10 cellular contexts compared by ENCODE assay signal in genomic region chr17:32491371-32492280, GRCh38. TPM values are rescaled to one million over a fixed set of nuclear protein-coding genes. Genes with fewer than 3 reads are reported as not detected.
A peak's percentile ranks its signal among the peaks of the same experiment; 100 is the strongest.
DNase-seq lines count a peak whose midpoint lies in the region; ATAC-seq and TF ChIP-seq lines count a peak whose summit lies in the region.
"Had no signal": no experiment of that assay in that cellular context is flagged by ENCODE, and none has a peak within 500 bp of the region (broad histone marks: within the 10 kb centered on the region; RNA-seq: fewer than 3 reads in every experiment).

No MANE protein-coding gene starts in this region.

- POLR2A ChIA-PET in SK-N-SH (lab: Yijun Ruan, JAX), result no interaction called here

- H3F3A ChIP-seq in SK-N-SH (replicated peaks; ENCODE audit: insufficient read depth), result no peaks in the 10 kb centered on the region

- peak overlapping the region; percentile 93 to 100 (median 96) for H3K4me3 Mint-ChIP-seq in brain

- no peak overlapping the region for H2AFZ ChIP-seq in SK-N-SH (ENCODE audit: low read depth)
- H2AFZ ChIP-seq: parathyroid adenoma had no signal

- H3K27ac ChIP-seq in SK-N-SH (ENCODE audit: low read depth in 2 of 2, low read length in 1 of 2), result no peak overlapping the region
- H3K27ac ChIP-seq: parathyroid adenoma had no signal

- no peak overlapping the region for H3K4me3 ChIP-seq in SK-N-SH (ENCODE audit: low read depth in 2 of 2, low read length in 1 of 2)

- CTCF ChIA-PET in SK-N-SH (lab: Yijun Ruan, JAX), result interaction anchor here (0.8 to 11.0 kb wide), 7 partner anchors 19 to 385 kb away, joined by 3 to 102 read pairs (median 4); partner anchors contain the start of gene MYO1D

- H3K27me3 Mint-ChIP-seq in brain, result peaks cover 5% of the 10 kb centered on the region

- TF ChIP-seq EP300 in SK-N-SH (IDR thresholded peaks at IDR 0.05; ENCODE audit: borderline replicate concordance in 1 of 2, low read depth in 1 of 2, low read length in 1 of 2), result no peak

- H4K20me1 ChIP-seq in SK-N-SH (ENCODE audit: insufficient read depth), result peaks cover 10% of the 10 kb centered on the region; the same call in 1 of the 2 replicates

- peaks cover 85% of the 10 kb centered on the region for H3K4me1 Mint-ChIP-seq in brain

- no peaks in the 10 kb centered on the region for H3K9me3 ChIP-seq in SK-N-SH

- no peaks in the 10 kb centered on the region for H3K9me2 ChIP-seq in SK-N-SH

- TF ChIP-seq CTCF in SK-N-SH (IDR thresholded peaks at IDR 0.05) (no peak), brain (conservative IDR thresholded peaks at IDR 0.05) (no peak)

- no peak overlapping the region for H3K4me2 ChIP-seq in SK-N-SH

- peak; percentile 47 for DNase-seq in SK-N-SH
- DNase-seq in NCI-H82 (lab: John Stamatoyannopoulos, UW), result peak; percentile 98
- peak; percentile 35 for DNase-seq in stimulated activated CD4-positive, alpha-beta T cell treated with anti-CD3 and anti-CD28 coated beads, Interleukin-4, amount 100 ng/mL, for 24 hours
- no peak for DNase-seq in NCI-H345 treated with DMSO at 0.1 percent for 48 hours (lab: John Stamatoyannopoulos, UW; ENCODE audit: unreplicated experiment)
- DNase-seq in DMS114 treated with DMSO at 0.1 percent for 48 hours (lab: John Stamatoyannopoulos, UW; ENCODE audit: unreplicated experiment), result no peak
- DNase-seq: NCI-H526 treated with DMSO at 0.1 percent for 48 hours had no signal

- ATAC-seq in SK-N-SH treated with all-trans-retinoic acid at 6 μM for 48 hours (no peak), GM18511 (IDR thresholded peaks at IDR 0.05; ENCODE audit: unreplicated experiment) (no peak)

- peaks cover 0 to 59% of the 10 kb centered on the region in 2 experiments; a peak in 2 of 4 replicates for H3K4me1 ChIP-seq in SK-N-SH (ENCODE audit: control insufficient read depth in 1 of 2, insufficient read depth in 2 of 2, low read depth in 1 of 2, low read length in 1 of 2)
- H3K4me1 ChIP-seq: parathyroid adenoma had no signal

- no peak overlapping the region for H3K9ac ChIP-seq in SK-N-SH
- H3K9ac ChIP-seq: parathyroid adenoma had no signal

- H3K36me3 ChIP-seq in SK-N-SH (replicated peaks in 1 of 2; ENCODE audit: control insufficient read depth in 1 of 2, insufficient read depth in 2 of 2, low read length in 1 of 2), result peaks cover 0 to 32% of the 10 kb centered on the region in 2 experiments

- H3K27me3 ChIP-seq in SK-N-SH (ENCODE audit: insufficient read depth), result no peaks in the 10 kb centered on the region

- 93% methylated on average over 12 of the region's 21 CpGs for WGBS in SK-N-SH (ENCODE audit: low lambda C conversion rate)

- H3K36me3 Mint-ChIP-seq in brain, result peaks cover 36% of the 10 kb centered on the region

- H3K9me3 Mint-ChIP-seq in brain, result peaks cover 0 to 3% (median 0%) of the 10 kb centered on the region in 5 experiments

- H3K79me2 ChIP-seq in SK-N-SH (ENCODE audit: insufficient read depth), result no peaks in the 10 kb centered on the region
- H3K79me2 ChIP-seq: parathyroid adenoma had no signal

- no peak for TF ChIP-seq RAD21 in SK-N-SH (IDR thresholded peaks at IDR 0.05; ENCODE audit: low read length)

- H3K27ac Mint-ChIP-seq in brain, result peak overlapping the region; percentile 73 to 100 (median 99)

TF ChIP-seq in SK-N-SH, 30 proteins besides CTCF, POLR2A, EP300 and RAD21 (continues in another document):
- TF ChIP-seq NFIC (IDR thresholded peaks at IDR 0.05; ENCODE audit: borderline replicate concordance) (no peak), ZBTB33 (IDR thresholded peaks at IDR 0.05; ENCODE audit: borderline replicate concordance, low read depth) (no peak), JUND (IDR thresholded peaks at IDR 0.05) (no peak), ELF1 (IDR thresholded peaks at IDR 0.05) (no peak), TCF12 (IDR thresholded peaks at IDR 0.05) (no peak), MAX (IDR thresholded peaks at IDR 0.05; ENCODE audit: low read depth) (no peak), PBX3 (IDR thresholded peaks at IDR 0.05) (no peak), SMC3 (IDR thresholded peaks at IDR 0.05; ENCODE audit: low read depth, low read length) (no peak)

TF ChIP-seq in SK-N-SH treated with all-trans-retinoic acid at 6 μM for 48 hours, 23 proteins besides CTCF, POLR2A, EP300 and RAD21:
- TF ChIP-seq ZFP30 (CRISPR knock-in tag; IDR thresholded peaks at IDR 0.05), result no peak
- no peak for TF ChIP-seq TSHZ2 (CRISPR knock-in tag; IDR thresholded peaks at IDR 0.05)
- no peak for TF ChIP-seq RARB (CRISPR knock-in tag; IDR thresholded peaks at IDR 0.05)
- TF ChIP-seq CREB5 (CRISPR knock-in tag; IDR thresholded peaks at IDR 0.05; ENCODE audit: low read depth), result no peak
- TF ChIP-seq OSR1 (CRISPR knock-in tag; IDR thresholded peaks at IDR 0.05), result no peak
- TF ChIP-seq ZNF565 (CRISPR knock-in tag; conservative IDR thresholded peaks at IDR 0.05; ENCODE audit: low read depth), result no peak
- TF ChIP-seq PATZ1 (CRISPR knock-in tag; IDR thresholded peaks at IDR 0.05; ENCODE audit: borderline replicate concordance), result no peak
- TF ChIP-seq ZNF70 (CRISPR knock-in tag; IDR thresholded peaks at IDR 0.05), result no peak
- no peak for TF ChIP-seq ISL1 (CRISPR knock-in tag; IDR thresholded peaks at IDR 0.05)
- no peak for TF ChIP-seq CSDC2 (CRISPR knock-in tag; IDR thresholded peaks at IDR 0.05)
- TF ChIP-seq GLIS3 (CRISPR knock-in tag; IDR thresholded peaks at IDR 0.05), result no peak
- no peak for TF ChIP-seq TOX (CRISPR knock-in tag; IDR thresholded peaks at IDR 0.05; ENCODE audit: borderline replicate concordance)
- TF ChIP-seq BACH2 (CRISPR knock-in tag; IDR thresholded peaks at IDR 0.05; ENCODE audit: borderline replicate concordance), result no peak
- TF ChIP-seq SNAI2 (CRISPR knock-in tag; IDR thresholded peaks at IDR 0.05), result no peak

RNA-seq across cellular contexts. Expression of gene CDK5R1, which starts 4.8 kb away (rescaled TPM):
- 1.0 and 1.4 TPM in 2 replicates for polyA plus RNA-seq in SK-N-SH (2012; rRNA removed)
- polyA plus RNA-seq in SK-N-SH (2012; cell fraction: cytosol; rRNA removed), result 1.3 and 2.0 TPM in 2 replicates
- 2.4 and 2.9 TPM in 2 replicates for polyA plus RNA-seq in SK-N-SH (2012; cell fraction: nucleus; rRNA removed)
- 71.1 TPM for polyA plus RNA-seq in brain (ENCODE audit: insufficient read depth, low read depth, low replicate concordance)

RNA-seq across cellular contexts. Expression of gene PSMD11, which starts 47.3 kb away (rescaled TPM):
- 63.1 and 81.9 TPM in 2 replicates for polyA plus RNA-seq in SK-N-SH (2012; rRNA removed)
- 55.5 and 60.2 TPM in 2 replicates for polyA plus RNA-seq in SK-N-SH (2012; cell fraction: cytosol; rRNA removed)
- polyA plus RNA-seq in SK-N-SH (2012; cell fraction: nucleus; rRNA removed), result 53.6 and 83.8 TPM in 2 replicates
- 75.5 TPM for polyA plus RNA-seq in brain (ENCODE audit: insufficient read depth, low read depth, low replicate concordance)

Comparison
In these comparisons a context has a peak if more than half of its experiments do, and no peak if none do; other contexts are left out.
1. DNase-seq: peak in SK-N-SH (single experiment), NCI-H82 (single experiment) and stimulated activated CD4-positive, alpha-beta T cell treated with anti-CD3 and anti-CD28 coated beads, Interleukin-4, amount 100 ng/mL, for 24 hours (single experiment); none in NCI-H345 treated with DMSO at 0.1 percent for 48 hours (single experiment) and DMS114 treated with DMSO at 0.1 percent for 48 hours (single experiment).
2. RNA of gene CDK5R1, which starts 4.8 kb away (polyA plus RNA-seq): 71.1 TPM in brain (single experiment); 1.0 to 2.9 TPM in SK-N-SH; every median in the first group is over 10 times any median in the second.